ENCODE assay signal across 8 cellular contexts in the genomic region with DNA sequence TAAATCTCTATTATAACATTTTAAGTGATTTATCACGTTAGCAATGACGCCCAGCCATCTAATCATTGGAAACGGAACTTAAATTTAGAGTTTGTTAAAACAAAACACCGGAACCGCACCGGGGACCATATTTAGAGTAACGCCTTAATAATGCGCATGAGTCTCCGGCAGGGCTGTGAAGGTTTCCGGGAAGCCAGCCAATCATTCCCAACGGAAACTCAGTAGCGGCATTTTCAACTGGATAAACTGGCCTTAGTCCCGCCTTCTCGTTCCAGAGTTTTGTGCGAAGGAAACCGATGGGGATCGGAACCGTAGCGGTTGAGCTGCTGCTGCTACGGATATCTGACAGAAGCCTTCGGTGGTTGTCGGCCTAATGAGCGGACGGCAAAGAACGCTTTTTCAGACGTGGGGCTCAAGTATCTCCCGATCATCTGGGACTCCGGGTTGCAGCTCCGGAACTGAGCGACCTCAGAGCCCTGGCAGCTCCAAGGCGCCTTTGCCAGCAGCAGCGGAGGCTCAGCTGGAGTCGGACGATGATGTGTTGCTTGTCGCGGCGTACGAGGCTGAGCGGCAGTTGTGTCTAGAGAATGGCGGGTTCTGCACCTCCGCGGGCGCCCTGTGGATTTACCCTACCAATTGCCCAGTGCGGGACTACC. TPM values are rescaled to one million over a fixed set of nuclear protein-coding genes. Genes with fewer than 3 reads are reported as not detected.
A peak's percentile ranks its signal among the peaks of the same experiment; 100 is the strongest.
DNase-seq lines count a peak whose midpoint lies in the region; ATAC-seq and TF ChIP-seq lines count a peak whose summit lies in the region.

A gene with protein sequence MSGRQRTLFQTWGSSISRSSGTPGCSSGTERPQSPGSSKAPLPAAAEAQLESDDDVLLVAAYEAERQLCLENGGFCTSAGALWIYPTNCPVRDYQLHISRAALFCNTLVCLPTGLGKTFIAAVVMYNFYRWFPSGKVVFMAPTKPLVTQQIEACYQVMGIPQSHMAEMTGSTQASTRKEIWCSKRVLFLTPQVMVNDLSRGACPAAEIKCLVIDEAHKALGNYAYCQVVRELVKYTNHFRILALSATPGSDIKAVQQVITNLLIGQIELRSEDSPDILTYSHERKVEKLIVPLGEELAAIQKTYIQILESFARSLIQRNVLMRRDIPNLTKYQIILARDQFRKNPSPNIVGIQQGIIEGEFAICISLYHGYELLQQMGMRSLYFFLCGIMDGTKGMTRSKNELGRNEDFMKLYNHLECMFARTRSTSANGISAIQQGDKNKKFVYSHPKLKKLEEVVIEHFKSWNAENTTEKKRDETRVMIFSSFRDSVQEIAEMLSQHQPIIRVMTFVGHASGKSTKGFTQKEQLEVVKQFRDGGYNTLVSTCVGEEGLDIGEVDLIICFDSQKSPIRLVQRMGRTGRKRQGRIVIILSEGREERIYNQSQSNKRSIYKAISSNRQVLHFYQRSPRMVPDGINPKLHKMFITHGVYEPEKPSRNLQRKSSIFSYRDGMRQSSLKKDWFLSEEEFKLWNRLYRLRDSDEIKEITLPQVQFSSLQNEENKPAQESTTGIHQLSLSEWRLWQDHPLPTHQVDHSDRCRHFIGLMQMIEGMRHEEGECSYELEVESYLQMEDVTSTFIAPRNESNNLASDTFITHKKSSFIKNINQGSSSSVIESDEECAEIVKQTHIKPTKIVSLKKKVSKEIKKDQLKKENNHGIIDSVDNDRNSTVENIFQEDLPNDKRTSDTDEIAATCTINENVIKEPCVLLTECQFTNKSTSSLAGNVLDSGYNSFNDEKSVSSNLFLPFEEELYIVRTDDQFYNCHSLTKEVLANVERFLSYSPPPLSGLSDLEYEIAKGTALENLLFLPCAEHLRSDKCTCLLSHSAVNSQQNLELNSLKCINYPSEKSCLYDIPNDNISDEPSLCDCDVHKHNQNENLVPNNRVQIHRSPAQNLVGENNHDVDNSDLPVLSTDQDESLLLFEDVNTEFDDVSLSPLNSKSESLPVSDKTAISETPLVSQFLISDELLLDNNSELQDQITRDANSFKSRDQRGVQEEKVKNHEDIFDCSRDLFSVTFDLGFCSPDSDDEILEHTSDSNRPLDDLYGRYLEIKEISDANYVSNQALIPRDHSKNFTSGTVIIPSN (N-terminal part only) (plus strand): TSS at position 272 of the 656 bp plus-strand sequence. CDS start 102 bp downstream, at position 374.

- H3K4me1 ChIP-seq in HCT116 (ENCODE audit: control insufficient read depth in 1 of 2, insufficient read depth in 2 of 2, low read length in 2 of 2): peaks cover 9 to 21% of the 10 kb centered on the region in 2 experiments
- peaks cover 0 to 4% of the 10 kb centered on the region in 2 donors for H3K4me1 ChIP-seq in neuronal stem cell (ENCODE audit: control insufficient read depth in 2 of 2, insufficient read depth in 1 of 2, low read depth in 1 of 2, low read length in 2 of 2)

- H3K27me3 ChIP-seq in HCT116 (ENCODE audit: insufficient read depth, low read length) (no peaks in the 10 kb centered on the region), neuronal stem cell (ENCODE audit: control insufficient read depth in 3 of 3, insufficient read depth in 3 of 3, low read depth in 1 of 3, low read length in 3 of 3) (no peaks in the 10 kb centered on the region)

- peak within 1 kb of the TSS; percentile 68 for H2BK5ac ChIP-seq in neuronal stem cell (ENCODE audit: low read length)

- in situ Hi-C loops in G401 (cut with HindIII; ENCODE audit: low sequenced_read_pairs): no loop called here
- in situ Hi-C loops in SK-MEL-5 (cut with HindIII; ENCODE audit: low pct_unique_long_range_greater_than_20kb, low sequenced_read_pairs): no loop called here

- H3K9me2 ChIP-seq in HCT116 (ENCODE audit: insufficient read depth): no peaks in the 10 kb centered on the region

- BruUV-seq in HCT116 (replicated peaks; lab: Mats Ljungman, UMichigan): no TSS peak

- peak; percentile 97 for DNase-seq in G401 (ENCODE audit: low spot score)
- DNase-seq in HCT116 (ENCODE audit: low read depth, low spot score): peak; percentile 98
- peak; percentile 97 for DNase-seq in MV-4-11 (lab: John Stamatoyannopoulos, UW)
- DNase-seq in SK-MEL-5 (ENCODE audit: low read depth, low spot score): peak; percentile 96
- peak; percentile 86 for DNase-seq in activated naive CD4-positive, alpha-beta T cell treated with Interleukin-2 at 50 U/mL for 16 hours
- peak; percentile 97 for DNase-seq in foreskin melanocyte
- peak; percentile 96 for DNase-seq in neuronal stem cell (ENCODE audit: low spot score)
- peak; percentile 22 to 95 (median 83) for DNase-seq in substantia nigra (lab: John Stamatoyannopoulos, UW)

- POLR2A ChIA-PET in HCT116 (lab: Charles Lee): interaction anchor here (0.8 kb wide), 1 partner anchor 43 kb away, joined by 3 read pairs; no protein-coding TSS in a partner anchor

- H3K4ac ChIP-seq in neuronal stem cell (ENCODE audit: low read length): no peak within 1 kb of the TSS

- H4K8ac ChIP-seq in neuronal stem cell (ENCODE audit: low read depth, low read length): no peak within 1 kb of the TSS

- peaks cover 5% of the 10 kb centered on the region for H3K79me1 ChIP-seq in neuronal stem cell (ENCODE audit: low read depth, low read length)

- no peak within 1 kb of the TSS for H2BK120ac ChIP-seq in neuronal stem cell (ENCODE audit: low read depth, low read length)

- H3K9me3 ChIP-seq in HCT116 (ENCODE audit: control insufficient read depth in 1 of 2, insufficient read depth in 1 of 2, low read depth in 1 of 2, low read length in 2 of 2): no peaks in the 10 kb centered on the region
- H3K9me3 ChIP-seq in neuronal stem cell (replicated peaks in 1 of 2; ENCODE audit: control insufficient read depth in 2 of 2, insufficient read depth in 1 of 2, low read depth in 1 of 2, low read length in 2 of 2): no peaks in the 10 kb centered on the region

- TF ChIP-seq CTCF in HCT116 (IDR thresholded peaks at IDR 0.05 in 2 of 3, conservative IDR thresholded peaks at IDR 0.05 in 1 of 3; ENCODE audit: borderline replicate concordance in 1 of 3, insufficient read depth in 1 of 3, low read depth in 2 of 3, low read length in 2 of 3): no peak

- H3K79me2 ChIP-seq in HCT116 (ENCODE audit: insufficient read depth, low read length): peaks cover 82% of the 10 kb centered on the region

- peak within 1 kb of the TSS; percentile 67 for H3K23ac ChIP-seq in neuronal stem cell (ENCODE audit: low read depth, low read length, poor library complexity)

- ATAC-seq in HCT116: peak; percentile 67

- WGBS in neuronal stem cell (ENCODE audit: extremely low coverage in 2 of 2, insufficient read length in 2 of 2, insufficient replicate concordance in 1 of 2), 2 donors: no CpG with 5 or more reads among the region's 44 CpGs

- H3K9ac ChIP-seq in HCT116 (ENCODE audit: low read length) (peak within 1 kb of the TSS; percentile 71), neuronal stem cell (ENCODE audit: low read depth, low read length, poor library complexity) (peak within 1 kb of the TSS; percentile 89)

- no peak within 1 kb of the TSS for H2BK15ac ChIP-seq in neuronal stem cell (ENCODE audit: low read length)

- peak within 1 kb of the TSS; percentile 78 for H3K4me2 ChIP-seq in HCT116 (ENCODE audit: low read length)
- peak within 1 kb of the TSS; percentile 95 for H3K4me2 ChIP-seq in neuronal stem cell (ENCODE audit: insufficient read depth, low read length, poor library complexity, severe bottlenecking)

- peak within 1 kb of the TSS; percentile 90 for H3K18ac ChIP-seq in neuronal stem cell (ENCODE audit: low read length)

- H2AK5ac ChIP-seq in neuronal stem cell (ENCODE audit: low read depth, low read length): no peak within 1 kb of the TSS

- H2AFZ ChIP-seq in HCT116 (ENCODE audit: low read depth, low read length, poor library complexity, severe bottlenecking) (peak within 1 kb of the TSS; percentile 69), neuronal stem cell (ENCODE audit: low read length) (peak within 1 kb of the TSS; percentile 91)

- H2BK12ac ChIP-seq in neuronal stem cell (ENCODE audit: low read length): no peak within 1 kb of the TSS

- peak within 1 kb of the TSS; percentile 67 to 92 for H3K4me3 ChIP-seq in HCT116 (replicated peaks in 1 of 2; ENCODE audit: low read depth in 1 of 2, low read length in 2 of 2)
- H3K4me3 ChIP-seq in neuronal stem cell (ENCODE audit: low read length in 2 of 2): peak within 1 kb of the TSS; percentile 59 to 91

- TF ChIP-seq RAD21 in HCT116 (IDR thresholded peaks at IDR 0.05; ENCODE audit: low read depth): no peak

- RAD21 ChIA-PET in HCT116 (lab: Charles Lee; ENCODE audit: low non-redundant PET in 1 of 2, low total read pairs in 2 of 2, uncharacterized antibody in 2 of 2, unreplicated experiment in 2 of 2): no interaction called here

- no peaks in the 10 kb centered on the region for H3K36me3 ChIP-seq in HCT116 (ENCODE audit: control insufficient read depth in 1 of 2, insufficient read depth in 2 of 2, low read length in 2 of 2)
- H3K36me3 ChIP-seq in neuronal stem cell (replicated peaks in 1 of 2; ENCODE audit: control insufficient read depth in 2 of 2, insufficient read depth in 2 of 2, low read length in 2 of 2): peaks cover 0 to 21% of the 10 kb centered on the region in 2 donors

- peak; percentile 79 for TF ChIP-seq POLR2A in HCT116 (IDR thresholded peaks at IDR 0.05; ENCODE audit: borderline replicate concordance, extremely low read depth, insufficient read depth, insufficient read length)

- intact Hi-C loops in HCT116 (cut with micrococcal nuclease): loop anchor here (2.0 kb wide), 1 partner anchor 175 kb away; a partner anchor contains a TSS

- H3K27ac ChIP-seq in HCT116 (ENCODE audit: low read depth, low read length): peak within 1 kb of the TSS; percentile 70
- peak within 1 kb of the TSS; percentile 86 for H3K27ac ChIP-seq in neuronal stem cell (replicated peaks; ENCODE audit: low read length)
- peak within 1 kb of the TSS; percentile 89 for H3K27ac ChIP-seq in substantia nigra (ENCODE audit: low read depth, low read length, poor library complexity, severe bottlenecking)

- H4K91ac ChIP-seq in neuronal stem cell (ENCODE audit: low read depth, low read length, poor library complexity): no peak within 1 kb of the TSS

- H4K20me1 ChIP-seq in HCT116 (ENCODE audit: insufficient read depth): no peaks in the 10 kb centered on the region

- CTCF ChIA-PET in HCT116 (lab: Charles Lee): no interaction called here

- no peak within 1 kb of the TSS for H3K14ac ChIP-seq in neuronal stem cell (ENCODE audit: low read length)

TF ChIP-seq in HCT116, 20 proteins besides CTCF, POLR2A, EP300 and RAD21 (continues in another document):
- TF ChIP-seq SIN3A (IDR thresholded peaks at IDR 0.05; ENCODE audit: low read depth): peak; percentile 89; the same call in 1 of the 2 replicates
- peak; percentile 55 for TF ChIP-seq ELF1 (IDR thresholded peaks at IDR 0.05; ENCODE audit: borderline replicate concordance, low read depth)
- peak; percentile 59; the same call in 1 of the 2 replicates for TF ChIP-seq SRF (IDR thresholded peaks at IDR 0.05; ENCODE audit: low read depth)
- no peak for TF ChIP-seq ZNF274 (IDR thresholded peaks at IDR 0.05; ENCODE audit: low read depth, low read length)

RNA-seq across cellular contexts. Expression of the gene that starts here (rescaled TPM):
- 4.4 and 4.7 TPM in 2 replicates for total RNA-seq in G401 (2014; rRNA removed; shearing (Covaris generic))
- total RNA-seq in HCT116 (2021; ENCODE audit: unreplicated experiment): 10.9 TPM
- polyA plus RNA-seq in HCT116 (2012): 1.8 and 3.2 TPM in 2 replicates
- 5.6 and 7.5 TPM in 2 replicates for total RNA-seq in SK-MEL-5 (2014; rRNA removed; shearing (Covaris generic))
- polyA plus RNA-seq in SK-MEL-5 (2015; cell fraction: cytosol; rRNA removed): 3.1 and 6.5 TPM in 2 replicates
- 15.6 and 15.7 TPM in 2 replicates for polyA plus RNA-seq in SK-MEL-5 (2015; cell fraction: nucleus; rRNA removed)
- 5.8 TPM for polyA plus RNA-seq in neuronal stem cell (2013, experiment 1 of 2)
- polyA plus RNA-seq in neuronal stem cell (2013, experiment 2 of 2): 5.7 TPM

Comparison
In these comparisons a context has a peak if more than half of its experiments do, and no peak if none do; other contexts are left out.
1. Peak in every context shown above with its lines: DNase-seq, ATAC-seq, H3K4me3 ChIP-seq and H3K27ac ChIP-seq.